In genomic region chr15:49625460-49626036, GRCh38 we compare ENCODE assay signal across 29 cellular contexts. TPM values are rescaled to one million over a fixed set of nuclear protein-coding genes. Genes with fewer than 3 reads are reported as not detected.
DNase-seq lines count a peak whose midpoint lies in the region; ATAC-seq and TF ChIP-seq lines count a peak whose summit lies in the region.
"Had no signal": no experiment of that assay in that cellular context is flagged by ENCODE, and none has a peak within 500 bp of the region (broad histone marks: within the 10 kb centered on the region; RNA-seq: fewer than 3 reads in every experiment).

No MANE protein-coding gene starts in this region.

- H4K5ac ChIP-seq in mesendoderm (ENCODE audit: low read length) = no peak overlapping the region

- H3K4me1 ChIP-seq in GM23338 (ENCODE audit: insufficient read depth) (peaks cover 5% of the 10 kb centered on the region; the same call in 1 of the 2 replicates), mesendoderm (ENCODE audit: control insufficient read depth, low read depth, low read length) (no peaks in the 10 kb centered on the region), lower lobe of right lung (peaks cover 23% of the 10 kb centered on the region)
- H3K4me1 ChIP-seq: colonic mucosa had no signal

- H2BK120ac ChIP-seq in mesendoderm (ENCODE audit: low read depth, low read length) = no peak overlapping the region

- no peak overlapping the region for H3K4me3 Mint-ChIP-seq in GM23338
- H3K4me3 Mint-ChIP-seq in brain = peak overlapping the region in 3 of 5 experiments; percentile 43 to 62 (median 49)
- H3K4me3 Mint-ChIP-seq: activated naive CD4-positive, alpha-beta T cell treated with anti-CD3 and anti-CD28 coated beads, Interleukin-2, amount 10 ng/mL, durations not matched to agents 7 days and 5 days; memory B cell; naive B cell had no signal

- WGBS in mesendoderm (ENCODE audit: extremely low coverage, insufficient coverage, low lambda C conversion rate) = no CpG with 5 or more reads among the region's 5 CpGs

- intact Hi-C loops in lower lobe of right lung (cut with DNase I) = no loop called here

- no peak overlapping the region for H3K4ac ChIP-seq in mesendoderm (ENCODE audit: low read depth, low read length)

- no peaks in the 10 kb centered on the region for H3F3A ChIP-seq in GM23338 (replicated peaks; ENCODE audit: low read depth)

- DNase-seq in GM23338 (ENCODE audit: low spot score) (peak; percentile 26), KBM-7 (peak; percentile 43), mesendoderm (peak; percentile 16), nucleus accumbens (lab: John Stamatoyannopoulos, UW) (no peak), lower lobe of right lung (no peak)
- DNase-seq in activated CD4-positive, alpha-beta T cell treated with anti-CD3 and anti-CD28 coated beads for 4 hours = no peak
- DNase-seq: ACHN; activated CD4-positive, alpha-beta T cell treated with anti-CD3 and anti-CD28 coated beads, Interleukin-2, amount 50 U/mL, for 1 hour; activated naive CD4-positive, alpha-beta T cell treated with anti-CD3 and anti-CD28 coated beads, Interleukin-2, amount 10 ng/mL, durations not matched to agents 7 days and 5 days; amniotic stem cell; colonic mucosa; DMS153; effector CD8-positive, alpha-beta T cell; left colon; naive B cell; NCI-H1092 treated with DMSO at 0.1 percent for 48 hours; NCI-H1930; NCI-H524 treated with DMSO at 0.1 percent for 48 hours; NK-92 treated with Interleukin-12 subunit alpha and Interleukin-12 subunit beta, amount 100 ng/mL, for 24 hours; SHP77 treated with DMSO at 0.1 percent for 48 hours; stimulated activated CD4-positive, alpha-beta T cell treated with anti-CD3 and anti-CD28 coated beads, Interleukin-4, amount 100 ng/mL, for 1 hour; T1000; upper lobe of left lung had no signal

- 0 out of 2 replicates have a peak, but pooled peaks cover 2% of the 10 kb centered on the region for H3K9me2 ChIP-seq in GM23338 (ENCODE audit: insufficient read depth)

- H2AK5ac ChIP-seq in mesendoderm (ENCODE audit: low read length) = no peak overlapping the region

- H3K79me2 ChIP-seq in GM23338 (replicated peaks; ENCODE audit: insufficient read depth) (peaks cover 39% of the 10 kb centered on the region), mesendoderm (ENCODE audit: control insufficient read depth, insufficient read depth, low read length) (peaks cover 14% of the 10 kb centered on the region)

- H3K23ac ChIP-seq in mesendoderm (ENCODE audit: low read length) = no peak overlapping the region

- H3K4me1 Mint-ChIP-seq in GM23338 = peaks cover 12% of the 10 kb centered on the region; the same call in 2 of the 3 replicates
- peaks cover 49% of the 10 kb centered on the region for H3K4me1 Mint-ChIP-seq in brain

- no peaks in the 10 kb centered on the region for H4K20me1 ChIP-seq in GM23338 (replicated peaks; ENCODE audit: insufficient read depth)

- peaks cover 43% of the 10 kb centered on the region for H3K36me3 Mint-ChIP-seq in GM23338 (ENCODE audit: low read depth)
- peaks cover 60% of the 10 kb centered on the region for H3K36me3 Mint-ChIP-seq in brain

- peaks cover 4% of the 10 kb centered on the region for H3K27me3 Mint-ChIP-seq in GM23338 (ENCODE audit: insufficient read depth, low read depth, poor library complexity)
- H3K27me3 Mint-ChIP-seq in brain = peaks cover 6% of the 10 kb centered on the region
- H3K27me3 Mint-ChIP-seq: activated naive CD4-positive, alpha-beta T cell treated with anti-CD3 and anti-CD28 coated beads, Interleukin-2, amount 10 ng/mL, durations not matched to agents 7 days and 5 days; memory B cell; naive B cell had no signal

- H3K4me3 ChIP-seq in GM23338 (no peak overlapping the region), mesendoderm (ENCODE audit: low read length) (peak overlapping the region; percentile 2), lower lobe of right lung (no peak overlapping the region)
- H3K4me3 ChIP-seq: colonic mucosa, hepatocyte, upper lobe of left lung had no signal

- peaks cover 9% of the 10 kb centered on the region for H3K9me3 ChIP-seq in lower lobe of right lung
- H3K9me3 ChIP-seq: colonic mucosa had no signal

- peaks cover 11% of the 10 kb centered on the region for H3K79me1 ChIP-seq in mesendoderm (ENCODE audit: low read length)

- no peak overlapping the region for H3K9ac ChIP-seq in mesendoderm (ENCODE audit: low read length)

- peaks cover 21% of the 10 kb centered on the region for H3K9me3 Mint-ChIP-seq in GM23338
- peaks cover 6 to 12% (median 7%) of the 10 kb centered on the region in 5 experiments for H3K9me3 Mint-ChIP-seq in brain

- H3K27me3 ChIP-seq in GM23338 (ENCODE audit: insufficient read depth) (no peaks in the 10 kb centered on the region), mesendoderm (ENCODE audit: insufficient read depth, low read length, poor library complexity) (no peaks in the 10 kb centered on the region), lower lobe of right lung (ENCODE audit: low read depth) (no peaks in the 10 kb centered on the region)
- H3K27me3 ChIP-seq: colonic mucosa, hepatocyte, upper lobe of left lung had no signal

- no peak overlapping the region for H3K18ac ChIP-seq in mesendoderm (ENCODE audit: low read length)

- H3K27ac ChIP-seq in GM23338 (ENCODE audit: low read depth) = no peak overlapping the region
- H3K27ac ChIP-seq in mesendoderm (ENCODE audit: low read depth, low read length) = no peak overlapping the region
- no peak overlapping the region for H3K27ac ChIP-seq in lower lobe of right lung
- H3K27ac ChIP-seq: colonic mucosa, hepatocyte, HL-60, upper lobe of left lung had no signal

- H3K27ac Mint-ChIP-seq in GM23338 (no peak overlapping the region), brain (peak overlapping the region in 4 of 5 experiments; percentile 44 to 95 (median 79))
- H3K27ac Mint-ChIP-seq: activated naive CD4-positive, alpha-beta T cell treated with anti-CD3 and anti-CD28 coated beads, Interleukin-2, amount 10 ng/mL, durations not matched to agents 7 days and 5 days; memory B cell had no signal

- in situ Hi-C loops in KBM-7 (cut with MboI; ENCODE audit: low pct_unique_long_range_greater_than_20kb, low sequenced_read_pairs) = no loop called here

- no peak overlapping the region for H2AFZ ChIP-seq in GM23338
- H2AFZ ChIP-seq: hepatocyte had no signal

- TF ChIP-seq CTCF in GM23338 (conservative IDR thresholded peaks at IDR 0.05; ENCODE audit: low read depth in 2 of 2) (no peak), brain (conservative IDR thresholded peaks at IDR 0.05) (no peak), lower lobe of right lung (IDR thresholded peaks at IDR 0.05) (no peak)

- H4K8ac ChIP-seq in mesendoderm (ENCODE audit: low read depth, low read length) = no peak overlapping the region

- peaks cover 31% of the 10 kb centered on the region for H3K36me3 ChIP-seq in GM23338 (ENCODE audit: insufficient read depth)
- H3K36me3 ChIP-seq in mesendoderm (ENCODE audit: control insufficient read depth, insufficient read depth, low read length) = peaks cover 3% of the 10 kb centered on the region
- peaks cover 22% of the 10 kb centered on the region for H3K36me3 ChIP-seq in lower lobe of right lung
- H3K36me3 ChIP-seq: colonic mucosa had no signal

- H2BK5ac ChIP-seq in mesendoderm (ENCODE audit: low read length) = no peak overlapping the region

- H3K4me2 ChIP-seq in GM23338 (no peak overlapping the region), mesendoderm (ENCODE audit: low read length) (no peak overlapping the region)
- H3K4me2 ChIP-seq: hepatocyte had no signal

- no peak overlapping the region for H2BK15ac ChIP-seq in mesendoderm (replicated peaks; ENCODE audit: low read depth)

- ATAC-seq in GM23338 (no peak), lower lobe of right lung (no peak), HG03520 (IDR thresholded peaks at IDR 0.05; ENCODE audit: unreplicated experiment) (no peak)
- ATAC-seq: esophagus mucosa, left colon had no signal

- no peak overlapping the region for H3K56ac ChIP-seq in mesendoderm (ENCODE audit: low read length)

TF ChIP-seq in GM23338, 12 proteins besides CTCF, POLR2A, EP300 and RAD21:
- TF ChIP-seq ZNF331 (CRISPR knock-in tag; IDR thresholded peaks at IDR 0.05; ENCODE audit: low read depth) (no peak), ZNF114 (CRISPR knock-in tag; IDR thresholded peaks at IDR 0.05) (no peak), ETS1 (IDR thresholded peaks at IDR 0.05) (no peak), EZH2 (IDR thresholded peaks at IDR 0.05; ENCODE audit: low read depth, unreplicated experiment) (no peak), EZH2phosphoT487 (IDR thresholded peaks at IDR 0.05; ENCODE audit: unreplicated experiment) (no peak), POLR2AphosphoS5 (IDR thresholded peaks at IDR 0.05; ENCODE audit: low read depth) (no peak), STAT1 (IDR thresholded peaks at IDR 0.05; ENCODE audit: unreplicated experiment) (no peak)

RNA-seq across cellular contexts. Expression of gene DTWD1, which starts 4.7 kb away (rescaled TPM):
- 28.4 and 28.6 TPM in 2 replicates for total RNA-seq in GM23338 (2014; rRNA removed; shearing (Covaris generic))
- polyA plus RNA-seq in GM23338 (2016; fragmentation: Nextera tagmentation; extraction: Ambion mirVana) (34.3 and 45.2 TPM in 2 replicates), brain (ENCODE audit: insufficient read depth, low read depth, low replicate concordance) (7.3 TPM)
- 22.2 TPM for polyA plus RNA-seq in mesendoderm (2013, experiment 1 of 2)
- 21.0 TPM for polyA plus RNA-seq in mesendoderm (2013, experiment 2 of 2)
- 29.3 TPM for total RNA-seq in lower lobe of right lung

RNA-seq across cellular contexts. Expression of gene FAM227B, which starts 4.9 kb away (rescaled TPM):
- 2.6 and 10.1 TPM in 2 replicates for total RNA-seq in GM23338 (2014; rRNA removed; shearing (Covaris generic))
- 10.0 and 10.2 TPM in 2 replicates for polyA plus RNA-seq in GM23338 (2016; fragmentation: Nextera tagmentation; extraction: Ambion mirVana)
- 4.9 TPM for polyA plus RNA-seq in brain (ENCODE audit: insufficient read depth, low read depth, low replicate concordance)
- polyA plus RNA-seq in mesendoderm (2013, experiment 1 of 2) = 3.1 TPM
- polyA plus RNA-seq in mesendoderm (2013, experiment 2 of 2) = 3.1 TPM
- total RNA-seq in lower lobe of right lung = 5.1 TPM

Comparison
In these comparisons a context has a peak if more than half of its experiments do, and no peak if none do; other contexts are left out.
1. DNase-seq: peak in GM23338 (single experiment), KBM-7 (single experiment) and mesendoderm (single experiment); none in activated CD4-positive, alpha-beta T cell treated with anti-CD3 and anti-CD28 coated beads for 4 hours (0 of 2), nucleus accumbens (0 of 56) and lower lobe of right lung (single experiment).